1 cellular context compared by ENCODE assay signal in the genomic region with DNA sequence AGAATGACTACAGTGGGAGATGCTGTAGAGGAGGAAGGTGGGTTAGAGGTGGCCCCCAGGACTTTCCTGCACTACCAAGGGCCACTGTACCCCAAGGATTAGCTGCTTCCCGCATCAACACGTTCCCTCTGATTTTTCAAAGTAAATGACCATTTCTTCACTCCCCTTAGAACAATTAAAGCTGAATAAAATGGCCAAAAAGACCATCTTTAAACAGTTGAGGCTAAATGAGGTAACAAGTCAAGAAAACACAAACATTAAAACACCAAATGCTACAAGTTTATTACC.
TF ChIP-seq lines count a peak whose summit lies in the region.

No MANE protein-coding gene starts in this region.

TF ChIP-seq in HepG2, 621 proteins besides CTCF, POLR2A, EP300 and RAD21 (continued from another document):
- TF ChIP-seq, protein P1, sequence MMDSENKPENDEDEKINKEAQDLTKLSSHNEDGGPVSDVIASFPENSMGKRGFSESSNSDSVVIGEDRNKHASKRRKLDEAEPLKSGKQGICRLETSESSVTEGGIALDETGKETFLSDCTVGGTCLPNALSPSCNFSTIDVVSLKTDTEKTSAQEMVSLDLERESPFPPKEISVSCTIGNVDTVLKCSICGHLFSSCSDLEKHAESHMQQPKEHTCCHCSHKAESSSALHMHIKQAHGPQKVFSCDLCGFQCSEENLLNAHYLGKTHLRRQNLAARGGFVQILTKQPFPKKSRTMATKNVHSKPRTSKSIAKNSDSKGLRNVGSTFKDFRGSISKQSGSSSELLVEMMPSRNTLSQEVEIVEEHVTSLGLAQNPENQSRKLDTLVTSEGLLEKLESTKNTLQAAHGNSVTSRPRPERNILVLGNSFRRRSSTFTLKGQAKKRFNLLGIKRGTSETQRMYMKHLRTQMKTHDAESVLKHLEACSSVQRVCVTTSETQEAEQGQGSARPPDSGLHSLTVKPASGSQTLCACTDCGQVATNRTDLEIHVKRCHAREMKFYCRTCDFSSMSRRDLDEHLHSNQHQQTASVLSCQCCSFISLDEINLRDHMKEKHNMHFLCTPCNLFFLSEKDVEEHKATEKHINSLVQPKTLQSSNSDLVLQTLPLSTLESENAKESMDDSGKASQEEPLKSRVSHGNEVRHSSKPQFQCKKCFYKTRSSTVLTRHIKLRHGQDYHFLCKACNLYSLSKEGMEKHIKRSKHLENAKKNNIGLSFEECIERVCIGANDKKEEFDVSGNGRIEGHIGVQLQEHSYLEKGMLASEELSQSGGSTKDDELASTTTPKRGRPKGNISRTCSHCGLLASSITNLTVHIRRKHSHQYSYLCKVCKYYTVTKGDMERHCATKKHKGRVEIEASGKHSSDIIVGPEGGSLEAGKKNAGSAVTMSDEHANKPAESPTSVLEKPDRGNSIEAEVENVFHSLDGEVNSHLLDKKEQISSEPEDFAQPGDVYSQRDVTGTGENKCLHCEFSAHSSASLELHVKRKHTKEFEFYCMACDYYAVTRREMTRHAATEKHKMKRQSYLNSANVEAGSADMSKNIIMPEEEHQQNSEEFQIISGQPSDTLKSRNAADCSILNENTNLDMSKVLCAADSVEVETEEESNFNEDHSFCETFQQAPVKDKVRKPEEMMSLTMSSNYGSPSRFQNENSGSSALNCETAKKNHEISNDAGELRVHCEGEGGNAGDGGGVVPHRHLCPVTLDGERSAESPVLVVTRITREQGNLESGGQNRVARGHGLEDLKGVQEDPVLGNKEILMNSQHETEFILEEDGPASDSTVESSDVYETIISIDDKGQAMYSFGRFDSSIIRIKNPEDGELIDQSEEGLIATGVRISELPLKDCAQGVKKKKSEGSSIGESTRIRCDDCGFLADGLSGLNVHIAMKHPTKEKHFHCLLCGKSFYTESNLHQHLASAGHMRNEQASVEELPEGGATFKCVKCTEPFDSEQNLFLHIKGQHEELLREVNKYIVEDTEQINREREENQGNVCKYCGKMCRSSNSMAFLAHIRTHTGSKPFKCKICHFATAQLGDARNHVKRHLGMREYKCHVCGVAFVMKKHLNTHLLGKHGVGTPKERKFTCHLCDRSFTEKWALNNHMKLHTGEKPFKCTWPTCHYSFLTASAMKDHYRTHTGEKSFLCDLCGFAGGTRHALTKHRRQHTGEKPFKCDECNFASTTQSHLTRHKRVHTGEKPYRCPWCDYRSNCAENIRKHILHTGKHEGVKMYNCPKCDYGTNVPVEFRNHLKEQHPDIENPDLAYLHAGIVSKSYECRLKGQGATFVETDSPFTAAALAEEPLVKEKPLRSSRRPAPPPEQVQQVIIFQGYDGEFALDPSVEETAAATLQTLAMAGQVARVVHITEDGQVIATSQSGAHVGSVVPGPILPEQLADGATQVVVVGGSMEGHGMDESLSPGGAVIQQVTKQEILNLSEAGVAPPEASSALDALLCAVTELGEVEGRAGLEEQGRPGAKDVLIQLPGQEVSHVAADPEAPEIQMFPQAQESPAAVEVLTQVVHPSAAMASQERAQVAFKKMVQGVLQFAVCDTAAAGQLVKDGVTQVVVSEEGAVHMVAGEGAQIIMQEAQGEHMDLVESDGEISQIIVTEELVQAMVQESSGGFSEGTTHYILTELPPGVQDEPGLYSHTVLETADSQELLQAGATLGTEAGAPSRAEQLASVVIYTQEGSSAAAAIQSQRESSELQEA (CRISPR knock-in tag; IDR thresholded peaks at IDR 0.05; ENCODE audit: not compliant biosample characterization): no peak
- TF ChIP-seq ZC3H13 (CRISPR knock-in tag; IDR thresholded peaks at IDR 0.05): no peak
- TF ChIP-seq KLF11 (CRISPR knock-in tag; IDR thresholded peaks at IDR 0.05): no peak
- TF ChIP-seq POLR2G (IDR thresholded peaks at IDR 0.05; ENCODE audit: low read depth, low read length): peak; percentile 13; the same call in 1 of the 2 replicates
- TF ChIP-seq SMYD3 (CRISPR knock-in tag; IDR thresholded peaks at IDR 0.05): no peak
- TF ChIP-seq ZNF331 (CRISPR knock-in tag; IDR thresholded peaks at IDR 0.05): no peak
- no peak for TF ChIP-seq ARNTL (CRISPR knock-in tag; IDR thresholded peaks at IDR 0.05)
- no peak for TF ChIP-seq PCBP1 (IDR thresholded peaks at IDR 0.05; ENCODE audit: borderline replicate concordance, low read depth, low read length)
- TF ChIP-seq FOXO1 (CRISPR knock-in tag; IDR thresholded peaks at IDR 0.05): no peak
- TF ChIP-seq IKZF5 (CRISPR knock-in tag; IDR thresholded peaks at IDR 0.05): no peak
- no peak for TF ChIP-seq BCL6 (CRISPR knock-in tag; IDR thresholded peaks at IDR 0.05)
- TF ChIP-seq, protein P2, sequence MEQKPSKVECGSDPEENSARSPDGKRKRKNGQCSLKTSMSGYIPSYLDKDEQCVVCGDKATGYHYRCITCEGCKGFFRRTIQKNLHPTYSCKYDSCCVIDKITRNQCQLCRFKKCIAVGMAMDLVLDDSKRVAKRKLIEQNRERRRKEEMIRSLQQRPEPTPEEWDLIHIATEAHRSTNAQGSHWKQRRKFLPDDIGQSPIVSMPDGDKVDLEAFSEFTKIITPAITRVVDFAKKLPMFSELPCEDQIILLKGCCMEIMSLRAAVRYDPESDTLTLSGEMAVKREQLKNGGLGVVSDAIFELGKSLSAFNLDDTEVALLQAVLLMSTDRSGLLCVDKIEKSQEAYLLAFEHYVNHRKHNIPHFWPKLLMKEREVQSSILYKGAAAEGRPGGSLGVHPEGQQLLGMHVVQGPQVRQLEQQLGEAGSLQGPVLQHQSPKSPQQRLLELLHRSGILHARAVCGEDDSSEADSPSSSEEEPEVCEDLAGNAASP (CRISPR knock-in tag; IDR thresholded peaks at IDR 0.05; ENCODE audit: borderline replicate concordance): 0 out of 2 replicates have a peak, but pooled peaks have one; percentile 31
- TF ChIP-seq STAT6 (CRISPR knock-in tag; IDR thresholded peaks at IDR 0.05; ENCODE audit: borderline replicate concordance): 0 out of 2 replicates have a peak, but pooled peaks have one; percentile 71
- TF ChIP-seq SNAI1 (CRISPR knock-in tag; IDR thresholded peaks at IDR 0.05; ENCODE audit: borderline replicate concordance): no peak
- TF ChIP-seq MIXL1 (CRISPR knock-in tag; IDR thresholded peaks at IDR 0.05): 0 out of 2 replicates have a peak, but pooled peaks have one; percentile 7
- 0 out of 2 replicates have a peak, but pooled peaks have one; percentile 12 for TF ChIP-seq ZNF431 (CRISPR knock-in tag; IDR thresholded peaks at IDR 0.05; ENCODE audit: borderline replicate concordance, low read depth)
- TF ChIP-seq ZNF543 (CRISPR knock-in tag; IDR thresholded peaks at IDR 0.05): no peak
- no peak for TF ChIP-seq NFKB2 (CRISPR knock-in tag; IDR thresholded peaks at IDR 0.05; ENCODE audit: borderline replicate concordance)
- no peak for TF ChIP-seq KLF12 (CRISPR knock-in tag; IDR thresholded peaks at IDR 0.05; ENCODE audit: borderline replicate concordance)
